9 cellular contexts compared by ENCODE assay signal in the genomic region with DNA sequence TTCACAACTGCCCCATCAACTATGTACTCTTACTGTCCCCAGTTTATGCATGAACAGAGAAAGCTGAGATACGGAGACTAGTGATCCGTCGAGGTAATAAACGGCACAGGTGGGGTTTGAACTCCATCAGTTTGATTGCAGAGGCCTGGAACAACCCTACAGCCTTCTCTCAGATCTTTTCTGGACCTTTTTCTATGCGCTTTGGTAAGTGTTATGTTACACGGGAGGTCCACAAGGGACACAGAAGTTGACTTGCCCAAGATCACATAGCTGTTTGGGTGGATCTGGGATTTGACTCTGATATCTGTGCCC. TPM values are rescaled to one million over a fixed set of nuclear protein-coding genes. Genes with fewer than 3 reads are reported as not detected.
DNase-seq lines count a peak whose midpoint lies in the region; ATAC-seq and TF ChIP-seq lines count a peak whose summit lies in the region.
"Had no signal": no experiment of that assay in that cellular context is flagged by ENCODE, and none has a peak within 500 bp of the region (broad histone marks: within the 10 kb centered on the region; RNA-seq: fewer than 3 reads in every experiment).

No MANE protein-coding gene starts in this region.

- H3K36me3 Mint-ChIP-seq in naive thymus-derived CD8-positive, alpha-beta T cell: peaks cover 0 to 19% (median 4%) of the 10 kb centered on the region in 3 donors

- H3K27ac Mint-ChIP-seq in naive thymus-derived CD8-positive, alpha-beta T cell: peak overlapping the region; percentile 25 to 96 (median 92)

- DNase-seq in AG10803 (ENCODE audit: low read depth) (no peak), pons (ENCODE audit: low spot score) (no peak), Ammon's horn (ENCODE audit: low spot score) (no peak)
- no peak for DNase-seq in naive thymus-derived CD8-positive, alpha-beta T cell

- no peak for ATAC-seq in naive thymus-derived CD8-positive, alpha-beta T cell
- ATAC-seq in GM18909 (IDR thresholded peaks at IDR 0.05; ENCODE audit: poor library complexity, unreplicated experiment): no peak
- ATAC-seq in HG02610 (IDR thresholded peaks at IDR 0.05; ENCODE audit: unreplicated experiment): no peak

- peak overlapping the region; percentile 63 to 96 (median 75) for H3K4me3 Mint-ChIP-seq in naive thymus-derived CD8-positive, alpha-beta T cell

- no peak for TF ChIP-seq CTCF in AG10803 (conservative IDR thresholded peaks at IDR 0.05; ENCODE audit: low read length)

- H3K36me3 ChIP-seq in KOPT-K1 (ENCODE audit: insufficient read depth, low read length): peaks cover 27% of the 10 kb centered on the region

- POLR2A ChIA-PET in naive thymus-derived CD8-positive, alpha-beta T cell (lab: Charles Lee): interaction anchor here (0.6 to 2.5 kb wide), 13 partner anchors 8 to 1119 kb away, joined by 3 to 13 read pairs (median 5); partner anchors contain the start of genes AAMP, ANKZF1, ATG9A and BCS1L

- no peaks in the 10 kb centered on the region for H3K9me3 Mint-ChIP-seq in naive thymus-derived CD8-positive, alpha-beta T cell

- peaks cover 9% of the 10 kb centered on the region for H3K9me3 ChIP-seq in KOPT-K1 (ENCODE audit: insufficient read depth, low read length, poor library complexity, severe bottlenecking)

- peaks cover 2 to 32% (median 20%) of the 10 kb centered on the region in 4 donors for H3K4me1 Mint-ChIP-seq in naive thymus-derived CD8-positive, alpha-beta T cell

- H3K4me3 ChIP-seq in AG10803 (ENCODE audit: low read length): peak overlapping the region; percentile 49

- H3K27ac ChIP-seq in KOPT-K1 (ENCODE audit: low read depth, low read length, poor library complexity, severe bottlenecking) (peak overlapping the region; percentile 20), cingulate gyrus (ENCODE audit: low read depth, low read length) (peak overlapping the region; percentile 78)

- H3K27me3 Mint-ChIP-seq in naive thymus-derived CD8-positive, alpha-beta T cell: peaks cover 0 to 1% (median 0%) of the 10 kb centered on the region in 5 donors

RNA-seq across cellular contexts. Expression of gene DNPEP, which starts 1.1 kb away (rescaled TPM):
- total RNA-seq in naive thymus-derived CD8-positive, alpha-beta T cell: 10 to 100 TPM; 81.9 to 89.1 TPM
- polyA plus RNA-seq in naive thymus-derived CD8-positive, alpha-beta T cell: 10 to 100 TPM; 51.2 to 62.6 (median 53.1) TPM

RNA-seq across cellular contexts. Expression of gene DES, which starts 29.4 kb away (rescaled TPM):
- not detected for total RNA-seq in naive thymus-derived CD8-positive, alpha-beta T cell
- polyA plus RNA-seq in naive thymus-derived CD8-positive, alpha-beta T cell: not detected

RNA-seq across cellular contexts. Expression of gene SPEG, which starts 45.8 kb away (rescaled TPM):
- total RNA-seq in naive thymus-derived CD8-positive, alpha-beta T cell: 10 to 100 TPM; 20.3 to 22.5 TPM
- polyA plus RNA-seq in naive thymus-derived CD8-positive, alpha-beta T cell: 1 to 10 TPM; 1.6 to 3.0 (median 2.7) TPM

RNA-seq across cellular contexts. Expression of gene RESP18, which starts 56.3 kb away (rescaled TPM):
- not detected for total RNA-seq in naive thymus-derived CD8-positive, alpha-beta T cell
- not detected for polyA plus RNA-seq in naive thymus-derived CD8-positive, alpha-beta T cell
- total RNA-seq: renal cortical epithelial cell had no signal
